ENCODE assay signal across 15 cellular contexts in genomic region chr16:84663433-84664101, GRCh38. TPM values are rescaled to one million over a fixed set of nuclear protein-coding genes. Genes with fewer than 3 reads are reported as not detected.
A peak's percentile ranks its signal among the peaks of the same experiment; 100 is the strongest.
DNase-seq lines count a peak whose midpoint lies in the region; ATAC-seq, FAIRE-seq and TF ChIP-seq lines count a peak whose summit lies in the region.
"Had no signal": no experiment of that assay in that cellular context is flagged by ENCODE, and none has a peak within 500 bp of the region (broad histone marks: within the 10 kb centered on the region; RNA-seq: fewer than 3 reads in every experiment).

No MANE protein-coding gene starts in this region.

- POLR2A ChIA-PET in activated B cell treated with CpG ODN at 0.5 μM for 24 hours (lab: Charles Lee) (interaction anchor here (1.1 to 2.4 kb wide), 4 partner anchors 13 to 37 kb away, joined by 3 to 9 read pairs (median 4); partner anchors contain the start of gene KLHL36), RWPE1 (lab: Yijun Ruan, JAX; ENCODE audit: low non-redundant PET) (no interaction called here)

- intact Hi-C loops in activated B cell treated with CpG ODN at 0.5 μM for 24 hours (cut with micrococcal nuclease) (no loop called here), natural killer cell (cut with micrococcal nuclease) (no loop called here), Right ventricle myocardium superior (cut with DNase I) (no loop called here)

- H3K27ac Mint-ChIP-seq in activated B cell treated with CpG ODN at 0.5 μM for 24 hours (peak overlapping the region; percentile 47), natural killer cell (no peak overlapping the region)
- H3K27ac Mint-ChIP-seq: activated naive CD8-positive, alpha-beta T cell treated with anti-CD3 and anti-CD28 coated beads for 36 hours; mesothelial cell of epicardium had no signal

- peak overlapping the region; percentile 54 for H3K4me3 Mint-ChIP-seq in activated B cell treated with CpG ODN at 0.5 μM for 24 hours
- no peak overlapping the region for H3K4me3 Mint-ChIP-seq in natural killer cell
- H3K4me3 Mint-ChIP-seq: activated naive CD8-positive, alpha-beta T cell treated with anti-CD3 and anti-CD28 coated beads for 36 hours; mesothelial cell of epicardium had no signal

- 0 out of 2 replicates have a peak, but pooled peaks have one; percentile 5 for TF ChIP-seq POLR2A in GM12891 (IDR thresholded peaks at IDR 0.05; ENCODE audit: low read depth, low read length)

- H3K27me3 Mint-ChIP-seq in activated B cell treated with CpG ODN at 0.5 μM for 24 hours (no peaks in the 10 kb centered on the region), natural killer cell (ENCODE audit: low read depth in 2 of 2) (no peaks in the 10 kb centered on the region)
- H3K27me3 Mint-ChIP-seq: activated naive CD8-positive, alpha-beta T cell treated with anti-CD3 and anti-CD28 coated beads for 36 hours had no signal

- TF ChIP-seq CTCF in activated B cell treated with CpG ODN at 0.5 μM for 24 hours (IDR thresholded peaks at IDR 0.05) = no peak
- no peak for TF ChIP-seq CTCF in natural killer cell (IDR thresholded peaks at IDR 0.05)
- TF ChIP-seq CTCF in RWPE1 (conservative IDR thresholded peaks at IDR 0.05; ENCODE audit: low read depth) = no peak

- DNase-seq in GM12891 (ENCODE audit: insufficient read length, low spot score) (no peak), activated B cell treated with CpG ODN at 0.5 μM for 24 hours (no peak), SW480 (ENCODE audit: low spot score) (no peak), natural killer cell (no peak), RWPE1 (ENCODE audit: low spot score) (no peak), Right ventricle myocardium superior (no peak)
- DNase-seq: activated CD4-positive, alpha-beta T cell treated with anti-CD3 and anti-CD28 coated beads, Interleukin-2, amount 50 U/mL, for 1 hour; activated naive CD8-positive, alpha-beta T cell treated with anti-CD3 and anti-CD28 coated beads for 36 hours; BE2C; stomach had no signal

- peak; percentile 71 for FAIRE-seq in GM12891 (lab: Jason Lieb, UNC)

- ATAC-seq in GM19463 (IDR thresholded peaks at IDR 0.05; ENCODE audit: unreplicated experiment) (peak; percentile 96), HG03060 (IDR thresholded peaks at IDR 0.05; ENCODE audit: low read depth, unreplicated experiment) (peak; percentile 83), activated B cell treated with CpG ODN at 0.5 μM for 24 hours (ENCODE audit: low read depth) (peak; percentile 87), natural killer cell (no peak), Right ventricle myocardium superior (ENCODE audit: poor library complexity) (no peak)

- peaks cover 85% of the 10 kb centered on the region for H3K36me3 Mint-ChIP-seq in activated B cell treated with CpG ODN at 0.5 μM for 24 hours (ENCODE audit: low read depth)
- no peaks in the 10 kb centered on the region for H3K36me3 Mint-ChIP-seq in natural killer cell

- H3K4me1 Mint-ChIP-seq in activated B cell treated with CpG ODN at 0.5 μM for 24 hours (peaks cover 32% of the 10 kb centered on the region), natural killer cell (peaks cover 0 to 12% of the 10 kb centered on the region in 2 donors)
- H3K4me1 Mint-ChIP-seq: mesothelial cell of epicardium had no signal

- H3K27ac ChIP-seq in RWPE1 = no peak overlapping the region
- H3K27ac ChIP-seq: HL-60, skin epidermis, stomach had no signal

- CTCF ChIA-PET in activated B cell treated with CpG ODN at 0.5 μM for 24 hours (lab: Charles Lee) = interaction anchor here (0.9 to 4.5 kb wide), 3 partner anchors 9 to 157 kb away, joined by 3 to 33 read pairs (median 19); no protein-coding TSS in a partner anchor
- CTCF ChIA-PET in RWPE1 (lab: Yijun Ruan, JAX) = interaction anchor here (0.7 to 2.8 kb wide), 5 partner anchors 9 to 62 kb away, joined by 3 to 18 read pairs (median 3); no protein-coding TSS in a partner anchor

- no peaks in the 10 kb centered on the region for H3K9me3 Mint-ChIP-seq in activated B cell treated with CpG ODN at 0.5 μM for 24 hours
- no peaks in the 10 kb centered on the region for H3K9me3 Mint-ChIP-seq in natural killer cell
- H3K9me3 Mint-ChIP-seq: activated naive CD8-positive, alpha-beta T cell treated with anti-CD3 and anti-CD28 coated beads for 36 hours; mesothelial cell of epicardium had no signal

TF ChIP-seq in GM12891, 5 proteins besides CTCF, POLR2A, EP300 and RAD21:
- TF ChIP-seq SPI1 (IDR thresholded peaks at IDR 0.05; ENCODE audit: low read depth, low read length) (no peak), POU2F2 (IDR thresholded peaks at IDR 0.05; ENCODE audit: low read depth, low read length) (peak; percentile 83), PAX5 (IDR thresholded peaks at IDR 0.05; ENCODE audit: insufficient read depth, low read length, severe bottlenecking) (no peak), POLR2AphosphoS5 (IDR thresholded peaks at IDR 0.05; ENCODE audit: low read depth, low read length) (no peak), TAF1 (IDR thresholded peaks at IDR 0.05; ENCODE audit: low read depth, low read length) (no peak)
TF ChIP-seq in GM12891: peak in this region for 1.

RNA-seq across cellular contexts. Expression of gene KLHL36, which starts 15.3 kb away (rescaled TPM):
- 18.6 TPM for polyA plus RNA-seq in GM12891 (2012; ENCODE audit: low read depth, missing spikeins)
- total RNA-seq in activated B cell treated with CpG ODN at 0.5 μM for 24 hours (62.6 and 72.7 TPM in 2 replicates), natural killer cell (10 to 100 TPM; 47.2 to 62.3 (median 60.5) TPM), Right ventricle myocardium superior (66.1 TPM)

RNA-seq across cellular contexts. Expression of gene USP10, which starts 36.2 kb away (rescaled TPM):
- 69.0 TPM for polyA plus RNA-seq in GM12891 (2012; ENCODE audit: low read depth, missing spikeins)
- total RNA-seq in activated B cell treated with CpG ODN at 0.5 μM for 24 hours (138 and 147 TPM in 2 replicates), natural killer cell (100 to 1,000 TPM in 2 of 3 donors, 10 to 100 TPM in 1; 78.4 to 103 (median 100) TPM), Right ventricle myocardium superior (70.6 TPM)

RNA-seq across cellular contexts. Expression of gene COTL1, which starts 45.7 kb away (rescaled TPM):
- polyA plus RNA-seq in GM12891 (2012; ENCODE audit: low read depth, missing spikeins) = 283 TPM
- 487 and 525 TPM in 2 replicates for total RNA-seq in activated B cell treated with CpG ODN at 0.5 μM for 24 hours
- total RNA-seq in natural killer cell = 100 to 1,000 TPM in 2 of 3 donors, 10 to 100 TPM in 1; 43.7 to 187 (median 116) TPM
- total RNA-seq in Right ventricle myocardium superior = 14.4 TPM

Comparison
In these comparisons a context has a peak if more than half of its experiments do, and no peak if none do; other contexts are left out.
1. ATAC-seq: peak in GM19463 (single experiment), HG03060 (single experiment) and activated B cell treated with CpG ODN at 0.5 μM for 24 hours (single experiment); none in natural killer cell (0 of 3) and Right ventricle myocardium superior (single experiment).